ENCODE assay signal across 8 cellular contexts in genomic region chr6:12012566-12013367, GRCh38. TPM values are rescaled to one million over a fixed set of nuclear protein-coding genes. Genes with fewer than 3 reads are reported as not detected.
DNase-seq lines count a peak whose midpoint lies in the region; ATAC-seq and TF ChIP-seq lines count a peak whose summit lies in the region.

No MANE protein-coding gene starts in this region.

- peaks cover 19% of the 10 kb centered on the region for H3K4me1 ChIP-seq in mammary epithelial cell (ENCODE audit: insufficient read depth, low read length)

- intact Hi-C loops in mammary epithelial cell (cut with micrococcal nuclease): loop anchor here (1.0 to 5.0 kb wide), 4 partner anchors 62 to 325 kb away; no protein-coding TSS in a partner anchor

- H4K20me1 ChIP-seq in mammary epithelial cell (ENCODE audit: insufficient read depth, low read length): no peaks in the 10 kb centered on the region

- ATAC-seq in HG03469 (IDR thresholded peaks at IDR 0.05; ENCODE audit: unreplicated experiment): no peak

- CTCF ChIA-PET in mammary epithelial cell (lab: Charles Lee; ENCODE audit: low non-redundant PET): interaction anchor here (0.6 kb wide), 2 partner anchors 206 to 357 kb away, joined by 10 to 24 read pairs; no protein-coding TSS in a partner anchor

- H3K27me3 ChIP-seq in mammary epithelial cell (ENCODE audit: insufficient read depth, low read length): no peaks in the 10 kb centered on the region

- H3K4me2 ChIP-seq in mammary epithelial cell (ENCODE audit: insufficient read depth, low read depth, low read length): peak overlapping the region; percentile 84

- peaks cover 60% of the 10 kb centered on the region for H3K79me2 ChIP-seq in mammary epithelial cell (ENCODE audit: insufficient read depth, low read length)

- in situ Hi-C loops in mammary epithelial cell (cut with MboI; ENCODE audit: low sequenced_read_pairs in 2 of 2): loop anchor here in 1 of 2 donors (10.0 to 25.0 kb wide), 2 partner anchors 250 to 308 kb away; no protein-coding TSS in a partner anchor

- peak overlapping the region; percentile 88 for H3K9ac ChIP-seq in mammary epithelial cell (ENCODE audit: insufficient read depth, low read length)

- dilution Hi-C loops in mammary epithelial cell (cut with HindIII; ENCODE audit: low sequenced_read_pairs): loop anchor here (5.0 kb wide), 1 partner anchor 245 kb away; no protein-coding TSS in a partner anchor

- H3K9me3 ChIP-seq in mammary epithelial cell (replicated peaks; ENCODE audit: insufficient read depth, low read length): peaks cover 5% of the 10 kb centered on the region

- H3K36me3 ChIP-seq in mammary epithelial cell (ENCODE audit: insufficient read depth, low read length): peaks cover 5% of the 10 kb centered on the region

- WGBS in mammary epithelial cell (ENCODE audit: low coverage, missing lambda C conversion rate): 2% methylated on average over 5 of the region's 62 CpGs

- TF ChIP-seq CTCF in VCaP (conservative IDR thresholded peaks at IDR 0.05) (no peak), mammary epithelial cell (conservative IDR thresholded peaks at IDR 0.05 in 1 of 2, IDR thresholded peaks at IDR 0.05 in 1 of 2; ENCODE audit: extremely low read depth in 1 of 2, insufficient read depth in 1 of 2, low read depth in 1 of 2, low read length in 2 of 2) (no peak)

- peak overlapping the region; percentile 48 to 85 (median 73) for H3K4me3 ChIP-seq in mammary epithelial cell (replicated peaks in 1 of 3; ENCODE audit: insufficient read depth in 1 of 3, low read depth in 2 of 3, low read length in 3 of 3)
- peak overlapping the region; percentile 47 to 84 (median 74) for H3K4me3 ChIP-seq in skin epidermis

- H3K27ac ChIP-seq in VCaP (peak overlapping the region; percentile 62), mammary epithelial cell (ENCODE audit: insufficient read depth, low read depth, low read length) (peak overlapping the region; percentile 81), skin epidermis (peak overlapping the region; percentile 87 to 99 (median 97))

- TSS peak; percentile 29 for BruUV-seq in mammary epithelial cell (replicated peaks; lab: Mats Ljungman, UMichigan)

- DNase-seq in NCI-H345 (lab: John Stamatoyannopoulos, UW) (peak; percentile 22), NCI-H345 treated with DMSO at 0.1 percent for 48 hours (lab: John Stamatoyannopoulos, UW; ENCODE audit: unreplicated experiment) (no peak), NCI-H2029 (lab: John Stamatoyannopoulos, UW) (peak; percentile 82), mammary epithelial cell (peak; percentile 91), iPS-NIHi7 (ENCODE audit: extremely low spot score) (peak; percentile 59)

- peak overlapping the region; percentile 65 for H2AFZ ChIP-seq in mammary epithelial cell (ENCODE audit: low read depth, low read length)

RNA-seq across cellular contexts. Expression of gene HIVEP1, which starts 0.7 kb away (rescaled TPM):
- 10 to 100 TPM; 28.5 to 34.8 TPM for total RNA-seq in mammary epithelial cell
- polyA plus RNA-seq in mammary epithelial cell: 14.8 TPM
- 31.6 TPM for polyA minus RNA-seq in mammary epithelial cell
